Comparison of ENCODE assay signal across 1 cellular context in the genomic region with DNA sequence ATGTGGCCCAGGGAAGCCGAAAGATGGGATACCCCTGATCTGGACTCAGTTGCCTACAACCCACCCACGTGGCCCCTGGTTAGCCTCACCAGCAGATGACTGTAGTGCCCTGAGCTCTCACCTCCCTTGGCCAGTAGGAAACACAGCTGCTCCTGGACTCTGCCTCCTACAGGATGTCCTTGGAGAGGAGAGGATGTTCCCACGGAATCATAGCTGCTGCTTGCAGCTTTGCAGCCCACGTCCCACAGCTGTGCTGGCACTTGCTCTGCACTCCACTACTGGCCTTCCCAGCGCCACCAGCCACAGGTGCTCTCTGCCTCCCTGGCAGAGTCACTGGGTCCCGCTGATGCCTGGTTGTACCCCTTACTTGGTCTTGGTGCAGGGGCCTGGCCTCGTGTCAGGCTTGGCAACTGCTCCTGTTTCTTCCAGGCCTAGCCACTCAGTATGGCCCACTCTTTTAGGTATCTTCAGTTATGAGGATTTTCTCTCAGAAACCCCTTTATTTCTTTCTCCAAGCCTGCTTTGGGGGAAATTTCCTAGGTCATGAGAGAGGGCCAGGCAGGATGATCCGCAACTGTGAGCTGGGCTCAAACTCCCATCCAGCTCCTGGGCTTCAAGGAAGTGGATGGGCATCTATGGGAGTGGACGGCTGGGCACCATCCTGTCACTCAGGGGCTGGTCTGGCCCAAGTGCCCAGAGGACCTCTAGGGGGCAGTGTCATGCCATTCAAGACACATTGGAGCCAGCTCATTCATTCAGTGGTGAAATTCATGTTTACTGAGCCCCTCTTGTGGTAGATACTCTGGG.
A peak's percentile ranks its signal among the peaks of the same experiment; 100 is the strongest.
TF ChIP-seq lines count a peak whose summit lies in the region.

No MANE protein-coding gene starts in this region.

TF ChIP-seq in K562, 482 proteins besides CTCF, POLR2A, EP300 and RAD21 (continued from another document and continues in another):
- TF ChIP-seq, protein P1, sequence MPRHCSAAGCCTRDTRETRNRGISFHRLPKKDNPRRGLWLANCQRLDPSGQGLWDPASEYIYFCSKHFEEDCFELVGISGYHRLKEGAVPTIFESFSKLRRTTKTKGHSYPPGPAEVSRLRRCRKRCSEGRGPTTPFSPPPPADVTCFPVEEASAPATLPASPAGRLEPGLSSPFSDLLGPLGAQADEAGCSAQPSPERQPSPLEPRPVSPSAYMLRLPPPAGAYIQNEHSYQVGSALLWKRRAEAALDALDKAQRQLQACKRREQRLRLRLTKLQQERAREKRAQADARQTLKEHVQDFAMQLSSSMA (CRISPR knock-in tag; IDR thresholded peaks at IDR 0.05) = no peak
- TF ChIP-seq, protein P2, sequence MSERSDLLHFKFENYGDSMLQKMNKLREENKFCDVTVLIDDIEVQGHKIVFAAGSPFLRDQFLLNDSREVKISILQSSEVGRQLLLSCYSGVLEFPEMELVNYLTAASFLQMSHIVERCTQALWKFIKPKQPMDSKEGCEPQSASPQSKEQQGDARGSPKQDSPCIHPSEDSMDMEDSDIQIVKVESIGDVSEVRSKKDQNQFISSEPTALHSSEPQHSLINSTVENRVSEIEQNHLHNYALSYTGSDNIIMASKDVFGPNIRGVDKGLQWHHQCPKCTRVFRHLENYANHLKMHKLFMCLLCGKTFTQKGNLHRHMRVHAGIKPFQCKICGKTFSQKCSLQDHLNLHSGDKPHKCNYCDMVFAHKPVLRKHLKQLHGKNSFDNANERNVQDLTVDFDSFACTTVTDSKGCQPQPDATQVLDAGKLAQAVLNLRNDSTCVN (CRISPR knock-in tag; IDR thresholded peaks at IDR 0.05) = no peak
- TF ChIP-seq FOXK2 (conservative IDR thresholded peaks at IDR 0.05 in 1 of 2, IDR thresholded peaks at IDR 0.05 in 1 of 2; ENCODE audit: low read depth in 2 of 2) = peak; percentile 82
- no peak for TF ChIP-seq SRF (CRISPR knock-in tag; IDR thresholded peaks at IDR 0.05)
- TF ChIP-seq CC2D1A (IDR thresholded peaks at IDR 0.05) = peak; percentile 87
- peak; percentile 88 for TF ChIP-seq ARID2 (IDR thresholded peaks at IDR 0.05)
- TF ChIP-seq, protein P3, sequence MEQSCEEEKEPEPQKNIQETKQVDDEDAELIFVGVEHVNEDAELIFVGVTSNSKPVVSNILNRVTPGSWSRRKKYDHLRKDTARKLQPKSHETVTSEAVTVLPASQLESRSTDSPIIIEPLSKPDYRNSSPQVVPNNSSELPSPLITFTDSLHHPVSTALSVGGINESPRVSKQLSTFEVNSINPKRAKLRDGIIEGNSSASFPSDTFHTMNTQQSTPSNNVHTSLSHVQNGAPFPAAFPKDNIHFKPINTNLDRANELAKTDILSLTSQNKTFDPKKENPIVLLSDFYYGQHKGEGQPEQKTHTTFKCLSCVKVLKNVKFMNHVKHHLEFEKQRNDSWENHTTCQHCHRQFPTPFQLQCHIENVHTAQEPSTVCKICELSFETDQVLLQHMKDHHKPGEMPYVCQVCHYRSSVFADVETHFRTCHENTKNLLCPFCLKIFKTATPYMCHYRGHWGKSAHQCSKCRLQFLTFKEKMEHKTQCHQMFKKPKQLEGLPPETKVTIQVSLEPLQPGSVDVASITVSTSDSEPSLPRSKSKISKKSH (CRISPR knock-in tag; IDR thresholded peaks at IDR 0.05) = no peak
- TF ChIP-seq IFI16 (CRISPR knock-in tag; IDR thresholded peaks at IDR 0.05) = no peak
- TF ChIP-seq, protein P4, sequence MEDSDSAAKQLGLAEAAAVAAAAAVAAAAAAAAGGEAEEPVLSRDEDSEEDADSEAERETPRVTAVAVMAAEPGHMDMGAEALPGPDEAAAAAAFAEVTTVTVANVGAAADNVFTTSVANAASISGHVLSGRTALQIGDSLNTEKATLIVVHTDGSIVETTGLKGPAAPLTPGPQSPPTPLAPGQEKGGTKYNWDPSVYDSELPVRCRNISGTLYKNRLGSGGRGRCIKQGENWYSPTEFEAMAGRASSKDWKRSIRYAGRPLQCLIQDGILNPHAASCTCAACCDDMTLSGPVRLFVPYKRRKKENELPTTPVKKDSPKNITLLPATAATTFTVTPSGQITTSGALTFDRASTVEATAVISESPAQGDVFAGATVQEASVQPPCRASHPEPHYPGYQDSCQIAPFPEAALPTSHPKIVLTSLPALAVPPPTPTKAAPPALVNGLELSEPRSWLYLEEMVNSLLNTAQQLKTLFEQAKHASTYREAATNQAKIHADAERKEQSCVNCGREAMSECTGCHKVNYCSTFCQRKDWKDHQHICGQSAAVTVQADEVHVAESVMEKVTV (CRISPR knock-in tag; IDR thresholded peaks at IDR 0.05) = peak; percentile 88
- TF ChIP-seq, protein P5, sequence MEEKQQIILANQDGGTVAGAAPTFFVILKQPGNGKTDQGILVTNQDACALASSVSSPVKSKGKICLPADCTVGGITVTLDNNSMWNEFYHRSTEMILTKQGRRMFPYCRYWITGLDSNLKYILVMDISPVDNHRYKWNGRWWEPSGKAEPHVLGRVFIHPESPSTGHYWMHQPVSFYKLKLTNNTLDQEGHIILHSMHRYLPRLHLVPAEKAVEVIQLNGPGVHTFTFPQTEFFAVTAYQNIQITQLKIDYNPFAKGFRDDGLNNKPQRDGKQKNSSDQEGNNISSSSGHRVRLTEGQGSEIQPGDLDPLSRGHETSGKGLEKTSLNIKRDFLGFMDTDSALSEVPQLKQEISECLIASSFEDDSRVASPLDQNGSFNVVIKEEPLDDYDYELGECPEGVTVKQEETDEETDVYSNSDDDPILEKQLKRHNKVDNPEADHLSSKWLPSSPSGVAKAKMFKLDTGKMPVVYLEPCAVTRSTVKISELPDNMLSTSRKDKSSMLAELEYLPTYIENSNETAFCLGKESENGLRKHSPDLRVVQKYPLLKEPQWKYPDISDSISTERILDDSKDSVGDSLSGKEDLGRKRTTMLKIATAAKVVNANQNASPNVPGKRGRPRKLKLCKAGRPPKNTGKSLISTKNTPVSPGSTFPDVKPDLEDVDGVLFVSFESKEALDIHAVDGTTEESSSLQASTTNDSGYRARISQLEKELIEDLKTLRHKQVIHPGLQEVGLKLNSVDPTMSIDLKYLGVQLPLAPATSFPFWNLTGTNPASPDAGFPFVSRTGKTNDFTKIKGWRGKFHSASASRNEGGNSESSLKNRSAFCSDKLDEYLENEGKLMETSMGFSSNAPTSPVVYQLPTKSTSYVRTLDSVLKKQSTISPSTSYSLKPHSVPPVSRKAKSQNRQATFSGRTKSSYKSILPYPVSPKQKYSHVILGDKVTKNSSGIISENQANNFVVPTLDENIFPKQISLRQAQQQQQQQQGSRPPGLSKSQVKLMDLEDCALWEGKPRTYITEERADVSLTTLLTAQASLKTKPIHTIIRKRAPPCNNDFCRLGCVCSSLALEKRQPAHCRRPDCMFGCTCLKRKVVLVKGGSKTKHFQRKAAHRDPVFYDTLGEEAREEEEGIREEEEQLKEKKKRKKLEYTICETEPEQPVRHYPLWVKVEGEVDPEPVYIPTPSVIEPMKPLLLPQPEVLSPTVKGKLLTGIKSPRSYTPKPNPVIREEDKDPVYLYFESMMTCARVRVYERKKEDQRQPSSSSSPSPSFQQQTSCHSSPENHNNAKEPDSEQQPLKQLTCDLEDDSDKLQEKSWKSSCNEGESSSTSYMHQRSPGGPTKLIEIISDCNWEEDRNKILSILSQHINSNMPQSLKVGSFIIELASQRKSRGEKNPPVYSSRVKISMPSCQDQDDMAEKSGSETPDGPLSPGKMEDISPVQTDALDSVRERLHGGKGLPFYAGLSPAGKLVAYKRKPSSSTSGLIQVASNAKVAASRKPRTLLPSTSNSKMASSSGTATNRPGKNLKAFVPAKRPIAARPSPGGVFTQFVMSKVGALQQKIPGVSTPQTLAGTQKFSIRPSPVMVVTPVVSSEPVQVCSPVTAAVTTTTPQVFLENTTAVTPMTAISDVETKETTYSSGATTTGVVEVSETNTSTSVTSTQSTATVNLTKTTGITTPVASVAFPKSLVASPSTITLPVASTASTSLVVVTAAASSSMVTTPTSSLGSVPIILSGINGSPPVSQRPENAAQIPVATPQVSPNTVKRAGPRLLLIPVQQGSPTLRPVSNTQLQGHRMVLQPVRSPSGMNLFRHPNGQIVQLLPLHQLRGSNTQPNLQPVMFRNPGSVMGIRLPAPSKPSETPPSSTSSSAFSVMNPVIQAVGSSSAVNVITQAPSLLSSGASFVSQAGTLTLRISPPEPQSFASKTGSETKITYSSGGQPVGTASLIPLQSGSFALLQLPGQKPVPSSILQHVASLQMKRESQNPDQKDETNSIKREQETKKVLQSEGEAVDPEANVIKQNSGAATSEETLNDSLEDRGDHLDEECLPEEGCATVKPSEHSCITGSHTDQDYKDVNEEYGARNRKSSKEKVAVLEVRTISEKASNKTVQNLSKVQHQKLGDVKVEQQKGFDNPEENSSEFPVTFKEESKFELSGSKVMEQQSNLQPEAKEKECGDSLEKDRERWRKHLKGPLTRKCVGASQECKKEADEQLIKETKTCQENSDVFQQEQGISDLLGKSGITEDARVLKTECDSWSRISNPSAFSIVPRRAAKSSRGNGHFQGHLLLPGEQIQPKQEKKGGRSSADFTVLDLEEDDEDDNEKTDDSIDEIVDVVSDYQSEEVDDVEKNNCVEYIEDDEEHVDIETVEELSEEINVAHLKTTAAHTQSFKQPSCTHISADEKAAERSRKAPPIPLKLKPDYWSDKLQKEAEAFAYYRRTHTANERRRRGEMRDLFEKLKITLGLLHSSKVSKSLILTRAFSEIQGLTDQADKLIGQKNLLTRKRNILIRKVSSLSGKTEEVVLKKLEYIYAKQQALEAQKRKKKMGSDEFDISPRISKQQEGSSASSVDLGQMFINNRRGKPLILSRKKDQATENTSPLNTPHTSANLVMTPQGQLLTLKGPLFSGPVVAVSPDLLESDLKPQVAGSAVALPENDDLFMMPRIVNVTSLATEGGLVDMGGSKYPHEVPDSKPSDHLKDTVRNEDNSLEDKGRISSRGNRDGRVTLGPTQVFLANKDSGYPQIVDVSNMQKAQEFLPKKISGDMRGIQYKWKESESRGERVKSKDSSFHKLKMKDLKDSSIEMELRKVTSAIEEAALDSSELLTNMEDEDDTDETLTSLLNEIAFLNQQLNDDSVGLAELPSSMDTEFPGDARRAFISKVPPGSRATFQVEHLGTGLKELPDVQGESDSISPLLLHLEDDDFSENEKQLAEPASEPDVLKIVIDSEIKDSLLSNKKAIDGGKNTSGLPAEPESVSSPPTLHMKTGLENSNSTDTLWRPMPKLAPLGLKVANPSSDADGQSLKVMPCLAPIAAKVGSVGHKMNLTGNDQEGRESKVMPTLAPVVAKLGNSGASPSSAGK (IDR thresholded peaks at IDR 0.05) = no peak
- TF ChIP-seq, protein P6, sequence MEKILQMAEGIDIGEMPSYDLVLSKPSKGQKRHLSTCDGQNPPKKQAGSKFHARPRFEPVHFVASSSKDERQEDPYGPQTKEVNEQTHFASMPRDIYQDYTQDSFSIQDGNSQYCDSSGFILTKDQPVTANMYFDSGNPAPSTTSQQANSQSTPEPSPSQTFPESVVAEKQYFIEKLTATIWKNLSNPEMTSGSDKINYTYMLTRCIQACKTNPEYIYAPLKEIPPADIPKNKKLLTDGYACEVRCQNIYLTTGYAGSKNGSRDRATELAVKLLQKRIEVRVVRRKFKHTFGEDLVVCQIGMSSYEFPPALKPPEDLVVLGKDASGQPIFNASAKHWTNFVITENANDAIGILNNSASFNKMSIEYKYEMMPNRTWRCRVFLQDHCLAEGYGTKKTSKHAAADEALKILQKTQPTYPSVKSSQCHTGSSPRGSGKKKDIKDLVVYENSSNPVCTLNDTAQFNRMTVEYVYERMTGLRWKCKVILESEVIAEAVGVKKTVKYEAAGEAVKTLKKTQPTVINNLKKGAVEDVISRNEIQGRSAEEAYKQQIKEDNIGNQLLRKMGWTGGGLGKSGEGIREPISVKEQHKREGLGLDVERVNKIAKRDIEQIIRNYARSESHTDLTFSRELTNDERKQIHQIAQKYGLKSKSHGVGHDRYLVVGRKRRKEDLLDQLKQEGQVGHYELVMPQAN (IDR thresholded peaks at IDR 0.05; ENCODE audit: borderline replicate concordance) = no peak
- TF ChIP-seq, protein P7, sequence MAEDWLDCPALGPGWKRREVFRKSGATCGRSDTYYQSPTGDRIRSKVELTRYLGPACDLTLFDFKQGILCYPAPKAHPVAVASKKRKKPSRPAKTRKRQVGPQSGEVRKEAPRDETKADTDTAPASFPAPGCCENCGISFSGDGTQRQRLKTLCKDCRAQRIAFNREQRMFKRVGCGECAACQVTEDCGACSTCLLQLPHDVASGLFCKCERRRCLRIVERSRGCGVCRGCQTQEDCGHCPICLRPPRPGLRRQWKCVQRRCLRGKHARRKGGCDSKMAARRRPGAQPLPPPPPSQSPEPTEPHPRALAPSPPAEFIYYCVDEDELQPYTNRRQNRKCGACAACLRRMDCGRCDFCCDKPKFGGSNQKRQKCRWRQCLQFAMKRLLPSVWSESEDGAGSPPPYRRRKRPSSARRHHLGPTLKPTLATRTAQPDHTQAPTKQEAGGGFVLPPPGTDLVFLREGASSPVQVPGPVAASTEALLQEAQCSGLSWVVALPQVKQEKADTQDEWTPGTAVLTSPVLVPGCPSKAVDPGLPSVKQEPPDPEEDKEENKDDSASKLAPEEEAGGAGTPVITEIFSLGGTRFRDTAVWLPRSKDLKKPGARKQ (CRISPR knock-in tag; IDR thresholded peaks at IDR 0.05) = no peak
- no peak for TF ChIP-seq HLTF (IDR thresholded peaks at IDR 0.05)
- TF ChIP-seq RCOR1 (IDR thresholded peaks at IDR 0.05; ENCODE audit: borderline replicate concordance in 1 of 2, low read depth in 2 of 2, low read length in 2 of 2) = peak in 1 of 2 experiments; percentile 37; a peak in 1 of 4 replicates
- no peak for TF ChIP-seq ZNF445 (CRISPR knock-in tag; IDR thresholded peaks at IDR 0.05; ENCODE audit: low read depth)
- no peak for TF ChIP-seq ZNF717 (CRISPR knock-in tag; IDR thresholded peaks at IDR 0.05)
- TF ChIP-seq, protein P8, sequence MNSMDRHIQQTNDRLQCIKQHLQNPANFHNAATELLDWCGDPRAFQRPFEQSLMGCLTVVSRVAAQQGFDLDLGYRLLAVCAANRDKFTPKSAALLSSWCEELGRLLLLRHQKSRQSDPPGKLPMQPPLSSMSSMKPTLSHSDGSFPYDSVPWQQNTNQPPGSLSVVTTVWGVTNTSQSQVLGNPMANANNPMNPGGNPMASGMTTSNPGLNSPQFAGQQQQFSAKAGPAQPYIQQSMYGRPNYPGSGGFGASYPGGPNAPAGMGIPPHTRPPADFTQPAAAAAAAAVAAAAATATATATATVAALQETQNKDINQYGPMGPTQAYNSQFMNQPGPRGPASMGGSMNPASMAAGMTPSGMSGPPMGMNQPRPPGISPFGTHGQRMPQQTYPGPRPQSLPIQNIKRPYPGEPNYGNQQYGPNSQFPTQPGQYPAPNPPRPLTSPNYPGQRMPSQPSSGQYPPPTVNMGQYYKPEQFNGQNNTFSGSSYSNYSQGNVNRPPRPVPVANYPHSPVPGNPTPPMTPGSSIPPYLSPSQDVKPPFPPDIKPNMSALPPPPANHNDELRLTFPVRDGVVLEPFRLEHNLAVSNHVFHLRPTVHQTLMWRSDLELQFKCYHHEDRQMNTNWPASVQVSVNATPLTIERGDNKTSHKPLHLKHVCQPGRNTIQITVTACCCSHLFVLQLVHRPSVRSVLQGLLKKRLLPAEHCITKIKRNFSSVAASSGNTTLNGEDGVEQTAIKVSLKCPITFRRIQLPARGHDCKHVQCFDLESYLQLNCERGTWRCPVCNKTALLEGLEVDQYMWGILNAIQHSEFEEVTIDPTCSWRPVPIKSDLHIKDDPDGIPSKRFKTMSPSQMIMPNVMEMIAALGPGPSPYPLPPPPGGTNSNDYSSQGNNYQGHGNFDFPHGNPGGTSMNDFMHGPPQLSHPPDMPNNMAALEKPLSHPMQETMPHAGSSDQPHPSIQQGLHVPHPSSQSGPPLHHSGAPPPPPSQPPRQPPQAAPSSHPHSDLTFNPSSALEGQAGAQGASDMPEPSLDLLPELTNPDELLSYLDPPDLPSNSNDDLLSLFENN (IDR thresholded peaks at IDR 0.05; ENCODE audit: low read depth in 2 of 2, low read length in 2 of 2) = 0 out of 4 replicates have a peak, but pooled peaks of 1 of the 2 experiments have one; percentile 30
- TF ChIP-seq STAG1 (CRISPR knock-in tag; IDR thresholded peaks at IDR 0.05; ENCODE audit: borderline replicate concordance) = peak; percentile 47; the same call in 1 of the 2 replicates
- peak; percentile 1; the same call in 1 of the 2 replicates for TF ChIP-seq MAFF (IDR thresholded peaks at IDR 0.05; ENCODE audit: low read length)
- TF ChIP-seq CTBP1 (IDR thresholded peaks at IDR 0.05; ENCODE audit: borderline replicate concordance) = peak; percentile 45; the same call in 1 of the 2 replicates
- no peak for TF ChIP-seq ZNF830 (CRISPR knock-in tag; IDR thresholded peaks at IDR 0.05)
- TF ChIP-seq XRCC5 (IDR thresholded peaks at IDR 0.05; ENCODE audit: low read depth, low read length) = peak; percentile 81; the same call in 1 of the 2 replicates
